Comparison of ENCODE assay signal across 12 cellular contexts in the genomic region with DNA sequence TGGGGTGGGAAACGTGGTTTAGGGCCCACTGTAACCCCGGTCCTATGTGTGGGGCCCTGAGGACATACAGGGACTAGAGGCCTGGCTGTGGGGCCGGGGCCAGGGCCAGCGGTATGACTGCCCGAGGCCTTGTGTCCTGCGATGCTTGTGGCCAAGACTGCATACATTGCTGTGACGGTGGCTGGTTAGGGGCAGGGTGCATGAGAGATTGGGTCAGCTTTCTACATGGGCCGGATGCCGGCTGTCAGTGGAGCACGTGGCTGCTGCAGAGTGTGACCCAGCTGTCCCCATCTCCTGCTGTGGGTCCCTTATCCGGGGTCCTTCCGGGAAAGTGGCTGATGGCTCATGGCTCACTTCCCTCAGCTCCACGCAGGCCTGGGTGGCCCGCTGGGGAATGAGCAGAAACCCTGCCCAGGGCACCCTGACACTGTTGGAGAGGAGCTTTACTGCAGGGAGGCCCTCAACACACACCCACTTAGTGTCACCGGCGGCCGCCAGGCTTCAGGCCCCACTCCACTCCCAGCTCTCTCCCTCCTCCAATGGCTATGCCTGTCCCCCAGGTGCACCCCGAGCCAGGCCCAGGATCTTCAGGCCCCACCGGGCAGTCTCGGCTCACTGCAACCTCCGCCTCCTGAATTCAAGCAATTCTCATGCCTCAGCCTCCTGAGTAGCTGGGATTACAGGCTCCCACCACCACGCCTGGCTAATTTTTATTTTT. TPM values are rescaled to one million over a fixed set of nuclear protein-coding genes. Genes with fewer than 3 reads are reported as not detected.
DNase-seq lines count a peak whose midpoint lies in the region; ATAC-seq, FAIRE-seq and TF ChIP-seq lines count a peak whose summit lies in the region.
"Had no signal": no experiment of that assay in that cellular context is flagged by ENCODE, and none has a peak within 500 bp of the region (broad histone marks: within the 10 kb centered on the region; RNA-seq: fewer than 3 reads in every experiment).

No MANE protein-coding gene starts in this region.

- CTCF ChIA-PET in CD8-positive, alpha-beta memory T cell (lab: Charles Lee): no interaction called here
- CTCF ChIA-PET in naive thymus-derived CD4-positive, alpha-beta T cell (lab: Charles Lee): no interaction called here

- H3K9me3 Mint-ChIP-seq in CD8-positive, alpha-beta memory T cell: no peaks in the 10 kb centered on the region
- H3K9me3 Mint-ChIP-seq in astrocyte (ENCODE audit: unreplicated experiment): no peaks in the 10 kb centered on the region
- H3K9me3 Mint-ChIP-seq in naive thymus-derived CD4-positive, alpha-beta T cell: peaks cover 0 to 2% (median 0%) of the 10 kb centered on the region in 11 donors
- H3K9me3 Mint-ChIP-seq: CD4-positive, CD25-positive, alpha-beta regulatory T cell had no signal

- peaks cover 0 to 2% (median 0%) of the 10 kb centered on the region in 3 donors for H3K36me3 Mint-ChIP-seq in CD8-positive, alpha-beta memory T cell
- H3K36me3 Mint-ChIP-seq in astrocyte (ENCODE audit: low read depth, unreplicated experiment): no peaks in the 10 kb centered on the region
- no peaks in the 10 kb centered on the region for H3K36me3 Mint-ChIP-seq in naive thymus-derived CD4-positive, alpha-beta T cell
- H3K36me3 Mint-ChIP-seq: CD4-positive, CD25-positive, alpha-beta regulatory T cell had no signal

- H3K27me3 Mint-ChIP-seq in CD8-positive, alpha-beta memory T cell: peaks cover 18 to 23% of the 10 kb centered on the region in 2 donors
- peaks cover 18% of the 10 kb centered on the region for H3K27me3 Mint-ChIP-seq in astrocyte (ENCODE audit: low read depth, unreplicated experiment)
- peaks cover 5 to 40% (median 13%) of the 10 kb centered on the region in 5 donors for H3K27me3 Mint-ChIP-seq in naive thymus-derived CD4-positive, alpha-beta T cell

- peak overlapping the region; percentile 24 to 67 (median 57) for H3K4me3 Mint-ChIP-seq in CD8-positive, alpha-beta memory T cell
- H3K4me3 Mint-ChIP-seq in astrocyte (ENCODE audit: unreplicated experiment): peak overlapping the region; percentile 77
- peak overlapping the region; percentile 6 to 82 (median 60) for H3K4me3 Mint-ChIP-seq in naive thymus-derived CD4-positive, alpha-beta T cell

- intact Hi-C loops in naive thymus-derived CD4-positive, alpha-beta T cell (cut with micrococcal nuclease): loop anchor here in 1 of 2 donors (5.0 kb wide), 1 partner anchor 34 kb away; no protein-coding TSS in a partner anchor

- H3K36me3 ChIP-seq in CD8-positive, alpha-beta memory T cell (ENCODE audit: insufficient read depth, low read length): no peaks in the 10 kb centered on the region
- H3K36me3 ChIP-seq in astrocyte (ENCODE audit: insufficient read depth, low read length): no peaks in the 10 kb centered on the region
- no peaks in the 10 kb centered on the region for H3K36me3 ChIP-seq in naive thymus-derived CD4-positive, alpha-beta T cell (ENCODE audit: control insufficient read depth in 2 of 3, insufficient read depth in 3 of 3, low read length in 3 of 3)
- H3K36me3 ChIP-seq: heart left ventricle had no signal

- POLR2A ChIA-PET in CD8-positive, alpha-beta memory T cell (lab: Charles Lee): no interaction called here
- POLR2A ChIA-PET in naive thymus-derived CD4-positive, alpha-beta T cell (lab: Charles Lee): no interaction called here

- peaks cover 10% of the 10 kb centered on the region for H3K4me1 ChIP-seq in CD8-positive, alpha-beta memory T cell (ENCODE audit: insufficient read depth, low read length)
- H3K4me1 ChIP-seq in astrocyte (ENCODE audit: insufficient read depth, low read length): peaks cover 4% of the 10 kb centered on the region
- H3K4me1 ChIP-seq in naive thymus-derived CD4-positive, alpha-beta T cell (ENCODE audit: control insufficient read depth in 2 of 2, insufficient read depth in 2 of 2, low read length in 2 of 2): peaks cover 0 to 7% of the 10 kb centered on the region in 2 donors

- no peak overlapping the region for H3K4me3 ChIP-seq in CD8-positive, alpha-beta memory T cell (ENCODE audit: low read length)
- H3K4me3 ChIP-seq in astrocyte (ENCODE audit: insufficient read depth, low read depth, low read length): no peak overlapping the region
- H3K4me3 ChIP-seq in naive thymus-derived CD4-positive, alpha-beta T cell (ENCODE audit: low read length): no peak overlapping the region

- no peak for FAIRE-seq in astrocyte (lab: Jason Lieb, UNC)
- FAIRE-seq: GM12891 had no signal

- H3K27ac ChIP-seq in CD8-positive, alpha-beta memory T cell (ENCODE audit: low read depth, low read length): no peak overlapping the region
- no peak overlapping the region for H3K27ac ChIP-seq in astrocyte (ENCODE audit: low read depth, low read length)
- no peak overlapping the region for H3K27ac ChIP-seq in naive thymus-derived CD4-positive, alpha-beta T cell (ENCODE audit: low read depth, low read length)

- peaks cover 14% of the 10 kb centered on the region for H3K27me3 ChIP-seq in CD8-positive, alpha-beta memory T cell (ENCODE audit: insufficient read depth, low read length, poor library complexity, severe bottlenecking)
- peaks cover 7% of the 10 kb centered on the region for H3K27me3 ChIP-seq in astrocyte (ENCODE audit: insufficient read depth, low read length)
- peaks cover 0 to 3% of the 10 kb centered on the region in 2 donors for H3K27me3 ChIP-seq in naive thymus-derived CD4-positive, alpha-beta T cell (ENCODE audit: control insufficient read depth in 2 of 2, insufficient read depth in 2 of 2, low read length in 2 of 2)

- H3K4me1 Mint-ChIP-seq in CD8-positive, alpha-beta memory T cell: peaks cover 7 to 17% (median 7%) of the 10 kb centered on the region in 3 donors
- H3K4me1 Mint-ChIP-seq in astrocyte (ENCODE audit: low read depth, unreplicated experiment): no peaks in the 10 kb centered on the region
- peaks cover 0 to 12% (median 8%) of the 10 kb centered on the region in 7 donors for H3K4me1 Mint-ChIP-seq in naive thymus-derived CD4-positive, alpha-beta T cell

- DNase-seq in CD8-positive, alpha-beta memory T cell: no peak
- no peak for DNase-seq in astrocyte (ENCODE audit: low read depth)
- DNase-seq in naive thymus-derived CD4-positive, alpha-beta T cell: no peak
- DNase-seq in middle frontal gyrus (ENCODE audit: extremely low spot score, low spot score): no peak
- no peak for DNase-seq in activated CD4-positive, CD25-positive, alpha-beta regulatory T cell (lab: John Stamatoyannopoulos, UW)
- no peak for DNase-seq in NCI-H2029 (lab: John Stamatoyannopoulos, UW)
- DNase-seq: activated CD8-positive, alpha-beta memory T cell treated with anti-CD3 and anti-CD28 coated beads for 24 hours; CD4-positive, CD25-positive, alpha-beta regulatory T cell; heart left ventricle; NCI-H226; stimulated activated CD4-positive, alpha-beta T cell treated with anti-CD3 and anti-CD28 coated beads, Interleukin-4, amount 100 ng/mL, for 4 hours had no signal

- TF ChIP-seq CTCF in astrocyte (IDR thresholded peaks at IDR 0.05; ENCODE audit: insufficient read depth, low read depth, low read length): no peak

- no peaks in the 10 kb centered on the region for H3K9me3 ChIP-seq in CD8-positive, alpha-beta memory T cell (ENCODE audit: low read length)
- no peaks in the 10 kb centered on the region for H3K9me3 ChIP-seq in astrocyte (ENCODE audit: insufficient read depth, low read depth, low read length)
- no peaks in the 10 kb centered on the region for H3K9me3 ChIP-seq in naive thymus-derived CD4-positive, alpha-beta T cell (ENCODE audit: control insufficient read depth in 2 of 3, low read length in 3 of 3)
- H3K9me3 ChIP-seq: heart left ventricle had no signal

- H3K27ac Mint-ChIP-seq in CD8-positive, alpha-beta memory T cell: peak overlapping the region in 1 of 8 donors; percentile 48
- no peak overlapping the region for H3K27ac Mint-ChIP-seq in astrocyte (ENCODE audit: unreplicated experiment)
- H3K27ac Mint-ChIP-seq in naive thymus-derived CD4-positive, alpha-beta T cell: peak overlapping the region in 1 of 9 donors; percentile 83
- H3K27ac Mint-ChIP-seq: CD4-positive, CD25-positive, alpha-beta regulatory T cell had no signal

- no peak overlapping the region for H2AFZ ChIP-seq in astrocyte (ENCODE audit: low read depth, low read length)

- peak overlapping the region; percentile 76 for H3K4me2 ChIP-seq in astrocyte (ENCODE audit: low read length)

- ATAC-seq in naive thymus-derived CD4-positive, alpha-beta T cell: no peak

- peaks cover 4% of the 10 kb centered on the region for H4K20me1 ChIP-seq in astrocyte (ENCODE audit: insufficient read depth, low read length)

- no peaks in the 10 kb centered on the region for H3K79me2 ChIP-seq in astrocyte (ENCODE audit: insufficient read depth, low read length)

- H3K9ac ChIP-seq in astrocyte (ENCODE audit: low read length): no peak overlapping the region

RNA-seq across cellular contexts. Expression of a gene that starts 0.8 kb away (rescaled TPM):
- total RNA-seq in CD8-positive, alpha-beta memory T cell: under 1 TPM in 1 of 2 experiments, not detected in 1; 0.09 TPM
- polyA plus RNA-seq in CD8-positive, alpha-beta memory T cell: not detected
- 2.7 and 2.8 TPM in 2 replicates for total RNA-seq in astrocyte
- total RNA-seq in naive thymus-derived CD4-positive, alpha-beta T cell: under 1 TPM in 2 of 5 experiments, not detected in 3; 0.17 to 0.22 TPM
- polyA plus RNA-seq in naive thymus-derived CD4-positive, alpha-beta T cell: not detected
- total RNA-seq: CD4-positive, CD25-positive, alpha-beta regulatory T cell had no signal
- polyA plus RNA-seq: CD4-positive, CD25-positive, alpha-beta regulatory T cell had no signal

RNA-seq across cellular contexts. Expression of a gene that starts 3.9 kb away (rescaled TPM):
- total RNA-seq in CD8-positive, alpha-beta memory T cell: not detected
- not detected for polyA plus RNA-seq in CD8-positive, alpha-beta memory T cell
- total RNA-seq in astrocyte: 3.3 and 5.0 TPM in 2 replicates
- 1 to 10 TPM in 3 of 5 experiments, not detected in 2; 1.2 to 2.1 (median 1.4) TPM for total RNA-seq in naive thymus-derived CD4-positive, alpha-beta T cell
- not detected for polyA plus RNA-seq in naive thymus-derived CD4-positive, alpha-beta T cell
- total RNA-seq: CD4-positive, CD25-positive, alpha-beta regulatory T cell had no signal
- polyA plus RNA-seq: CD4-positive, CD25-positive, alpha-beta regulatory T cell had no signal

RNA-seq across cellular contexts. Expression of a gene that starts 6.4 kb away (rescaled TPM):
- not detected for total RNA-seq in CD8-positive, alpha-beta memory T cell
- not detected for polyA plus RNA-seq in CD8-positive, alpha-beta memory T cell
- total RNA-seq in astrocyte: 1.2 and 1.5 TPM in 2 replicates
- total RNA-seq in naive thymus-derived CD4-positive, alpha-beta T cell: under 1 TPM in 1 of 5 experiments, not detected in 4; 0.42 TPM
- polyA plus RNA-seq in naive thymus-derived CD4-positive, alpha-beta T cell: not detected
- total RNA-seq: CD4-positive, CD25-positive, alpha-beta regulatory T cell had no signal
- polyA plus RNA-seq: CD4-positive, CD25-positive, alpha-beta regulatory T cell had no signal

RNA-seq across cellular contexts. Expression of a gene that starts 41.9 kb away (rescaled TPM):
- total RNA-seq in CD8-positive, alpha-beta memory T cell: 10 to 100 TPM; 23.1 to 26.1 TPM
- 27.9 TPM for polyA plus RNA-seq in CD8-positive, alpha-beta memory T cell
- total RNA-seq in astrocyte: 70.8 and 88.7 TPM in 2 replicates
- 10 to 100 TPM; 30.4 to 43.9 (median 32.9) TPM for total RNA-seq in naive thymus-derived CD4-positive, alpha-beta T cell
- 10 to 100 TPM; 31.3 to 42.2 TPM for polyA plus RNA-seq in naive thymus-derived CD4-positive, alpha-beta T cell

RNA-seq across cellular contexts. Expression of a gene that starts 47.3 kb away (rescaled TPM):
- 10 to 100 TPM; 78.5 to 80.0 TPM for total RNA-seq in CD8-positive, alpha-beta memory T cell
- polyA plus RNA-seq in CD8-positive, alpha-beta memory T cell: 9.2 TPM
- 70.2 and 74.1 TPM in 2 replicates for total RNA-seq in astrocyte
- total RNA-seq in naive thymus-derived CD4-positive, alpha-beta T cell: 100 to 1,000 TPM in 4 of 5 experiments, 10 to 100 TPM in 1; 64.7 to 177 (median 154) TPM
- 10 to 100 TPM in 1 of 2 donors, 1 to 10 TPM in 1; 6.9 to 16.3 TPM for polyA plus RNA-seq in naive thymus-derived CD4-positive, alpha-beta T cell
